In genomic region chr9:5364294-5364990, GRCh38 we compare ENCODE assay signal across 10 cellular contexts. TPM values are rescaled to one million over a fixed set of nuclear protein-coding genes. Genes with fewer than 3 reads are reported as not detected.
DNase-seq lines count a peak whose midpoint lies in the region; ATAC-seq and TF ChIP-seq lines count a peak whose summit lies in the region.
"Had no signal": no experiment of that assay in that cellular context is flagged by ENCODE, and none has a peak within 500 bp of the region (broad histone marks: within the 10 kb centered on the region; RNA-seq: fewer than 3 reads in every experiment).

No MANE protein-coding gene starts in this region.

- no peak for DNase-seq in activated CD4-positive, CD25-positive, alpha-beta regulatory T cell (lab: John Stamatoyannopoulos, UW)
- peak; percentile 40 for DNase-seq in HCEC 1CT
- peak; percentile 37 for DNase-seq in pons (ENCODE audit: low spot score)
- DNase-seq in type B pancreatic cell (ENCODE audit: extremely low spot score, unreplicated experiment), result no peak
- DNase-seq in SW480 (ENCODE audit: low spot score), result no peak
- DNase-seq in stimulated activated naive CD4-positive, alpha-beta T cell treated with Interleukin-2 at 50 U/mL for 16 hours (lab: John Stamatoyannopoulos, UW), result no peak
- DNase-seq: left cardiac atrium had no signal

- no peak overlapping the region for H3K4me3 Mint-ChIP-seq in type B pancreatic cell

- peak; percentile 28 to 48 for ATAC-seq in activated CD4-positive, CD25-positive, alpha-beta regulatory T cell treated with anti-CD3 and anti-CD28 coated beads, Interleukin-2, amount 50 U/mL, for 24 hours
- ATAC-seq in HG03558 (IDR thresholded peaks at IDR 0.05; ENCODE audit: extremely low read depth, unreplicated experiment), result peak; percentile 90
- ATAC-seq: left cardiac atrium had no signal

- no peak for TF ChIP-seq CTCF in type B pancreatic cell (conservative IDR thresholded peaks at IDR 0.05)

- no peak overlapping the region for H3K27ac Mint-ChIP-seq in type B pancreatic cell

- H3K36me3 Mint-ChIP-seq in type B pancreatic cell, result no peaks in the 10 kb centered on the region

- no peaks in the 10 kb centered on the region for H3K27me3 Mint-ChIP-seq in type B pancreatic cell

- no peaks in the 10 kb centered on the region for H3K9me3 Mint-ChIP-seq in type B pancreatic cell

- no peaks in the 10 kb centered on the region for H3K4me1 Mint-ChIP-seq in type B pancreatic cell (ENCODE audit: unreplicated experiment)

RNA-seq across cellular contexts. Expression of gene RLN1, which starts 24.8 kb away (rescaled TPM):
- 0.41 and 1.9 TPM in 2 replicates for total RNA-seq in type B pancreatic cell (ENCODE audit: low replicate concordance)
- total RNA-seq: thoracic aorta had no signal

RNA-seq across cellular contexts. Expression of gene RLN2, which starts 59.9 kb away (rescaled TPM):
- 1.5 TPM in 1 of 2 replicates, not detected in the other for total RNA-seq in type B pancreatic cell (ENCODE audit: low replicate concordance)
- total RNA-seq: thoracic aorta had no signal

Comparison
In these comparisons a context has a peak if more than half of its experiments do, and no peak if none do; other contexts are left out.
1. DNase-seq: peak in HCEC 1CT (single experiment) and pons (single experiment); none in activated CD4-positive, CD25-positive, alpha-beta regulatory T cell (0 of 4), type B pancreatic cell (single experiment), SW480 (single experiment) and stimulated activated naive CD4-positive, alpha-beta T cell treated with Interleukin-2 at 50 U/mL for 16 hours (single experiment).